ENCODE assay signal across 15 cellular contexts in the genomic region with DNA sequence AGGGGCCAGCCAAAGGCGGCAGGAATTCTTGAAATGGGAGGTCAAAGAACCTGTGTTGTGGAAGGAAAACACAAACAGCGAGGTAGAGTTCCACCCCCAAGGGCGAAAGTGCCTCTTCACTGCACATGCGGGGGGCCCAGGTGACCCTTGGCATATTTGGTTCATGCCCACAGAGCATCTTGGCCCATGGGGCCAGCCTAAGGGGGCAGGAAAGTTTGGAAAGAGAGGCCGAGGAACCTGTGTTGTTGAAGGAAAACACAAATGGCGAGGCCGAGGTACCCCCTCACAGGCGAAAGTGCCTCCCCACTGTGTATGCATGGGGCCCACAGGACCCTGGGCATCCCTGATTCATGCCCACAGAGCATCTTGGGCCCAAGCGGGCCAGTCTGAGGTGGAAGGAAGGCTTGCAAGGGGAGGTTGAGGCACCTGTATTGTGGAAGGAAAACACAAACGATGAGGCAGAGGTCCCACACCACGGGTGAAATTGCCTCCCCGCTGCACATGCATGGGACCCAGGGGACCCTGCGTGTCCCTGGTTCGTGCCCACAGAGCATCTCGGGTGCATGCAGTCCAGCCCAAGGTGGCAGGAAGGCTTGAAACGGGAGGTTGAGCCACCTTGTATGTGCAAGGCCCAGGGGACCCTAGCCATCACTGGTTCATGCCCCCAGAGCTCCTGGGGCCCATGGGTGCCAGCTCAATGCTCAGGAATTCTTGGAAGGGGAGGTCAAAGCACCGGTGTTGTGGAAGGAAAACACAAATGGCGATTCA.
DNase-seq lines count a peak whose midpoint lies in the region; ATAC-seq and TF ChIP-seq lines count a peak whose summit lies in the region.
"Had no signal": no experiment of that assay in that cellular context is flagged by ENCODE, and none has a peak within 500 bp of the region (broad histone marks: within the 10 kb centered on the region; RNA-seq: fewer than 3 reads in every experiment).

No MANE protein-coding gene starts in this region.

- H4K20me1 ChIP-seq in SK-N-SH (ENCODE audit: insufficient read depth), result no peaks in the 10 kb centered on the region

- peaks cover 80% of the 10 kb centered on the region for H3K36me3 Mint-ChIP-seq in WTC11
- H3K36me3 Mint-ChIP-seq in immature natural killer cell, result peaks cover 0 to 3% (median 0%) of the 10 kb centered on the region in 3 donors

- H3K9me2 ChIP-seq in SK-N-SH, result no peaks in the 10 kb centered on the region

- no peaks in the 10 kb centered on the region for H3K4me1 Mint-ChIP-seq in WTC11
- no peaks in the 10 kb centered on the region for H3K4me1 Mint-ChIP-seq in immature natural killer cell
- H3K4me1 Mint-ChIP-seq: stimulated activated naive CD8-positive, alpha-beta T cell treated with anti-CD3 and anti-CD28 coated beads, Interleukin-15, amount 100 ng/mL, for 72 hours had no signal

- TF ChIP-seq POLR2A in spleen (IDR thresholded peaks at IDR 0.05), result no peak

- intact Hi-C loops in spleen (cut with DNase I; ENCODE audit: low total_unique reads), result no loop called here

- ATAC-seq in SK-N-SH treated with all-trans-retinoic acid at 6 μM for 48 hours, result no peak
- no peak for ATAC-seq in WTC11
- no peak for ATAC-seq in GM19035 (IDR thresholded peaks at IDR 0.05; ENCODE audit: unreplicated experiment)
- ATAC-seq: activated CD4-positive, CD25-positive, alpha-beta regulatory T cell treated with anti-CD3 and anti-CD28 coated beads, Interleukin-2, amount 50 U/mL, for 24 hours; stimulated activated naive CD8-positive, alpha-beta T cell treated with anti-CD3 and anti-CD28 coated beads, Interleukin-15, amount 100 ng/mL, for 72 hours had no signal

- no peak overlapping the region for H3K4me3 Mint-ChIP-seq in WTC11
- H3K4me3 Mint-ChIP-seq in immature natural killer cell, result no peak overlapping the region
- H3K4me3 Mint-ChIP-seq: stimulated activated naive CD8-positive, alpha-beta T cell treated with anti-CD3 and anti-CD28 coated beads, Interleukin-15, amount 100 ng/mL, for 72 hours had no signal

- TF ChIP-seq RAD21 in SK-N-SH (IDR thresholded peaks at IDR 0.05; ENCODE audit: low read length), result no peak

- no peak overlapping the region for H3K27ac Mint-ChIP-seq in WTC11
- no peak overlapping the region for H3K27ac Mint-ChIP-seq in immature natural killer cell
- H3K27ac Mint-ChIP-seq: stimulated activated naive CD8-positive, alpha-beta T cell treated with anti-CD3 and anti-CD28 coated beads, Interleukin-15, amount 100 ng/mL, for 72 hours had no signal

- H3K27me3 Mint-ChIP-seq in WTC11 (ENCODE audit: low read depth) (peaks cover 28% of the 10 kb centered on the region), immature natural killer cell (ENCODE audit: low read depth in 3 of 3) (peaks cover 0 to 2% (median 0%) of the 10 kb centered on the region in 3 donors)
- H3K27me3 Mint-ChIP-seq: stimulated activated naive CD8-positive, alpha-beta T cell treated with anti-CD3 and anti-CD28 coated beads, Interleukin-15, amount 100 ng/mL, for 72 hours had no signal

- H3K27ac ChIP-seq in SK-N-SH (ENCODE audit: low read depth in 2 of 2, low read length in 1 of 2) (no peak overlapping the region), spleen (no peak overlapping the region)
- H3K27ac ChIP-seq: 22Rv1 had no signal

- H3K9me3 Mint-ChIP-seq in WTC11 (peaks cover 67% of the 10 kb centered on the region), immature natural killer cell (peaks cover 27 to 75% (median 64%) of the 10 kb centered on the region in 6 donors)

- H3K4me3 ChIP-seq in SK-N-SH (ENCODE audit: low read depth in 2 of 2, low read length in 1 of 2) (no peak overlapping the region), iPS-18c (ENCODE audit: insufficient read depth, low read depth, low read length) (peak overlapping the region; percentile 9; the same call in 1 of the 2 replicates), spleen (no peak overlapping the region)

- no peaks in the 10 kb centered on the region for H3K4me1 ChIP-seq in SK-N-SH (ENCODE audit: control insufficient read depth in 1 of 2, insufficient read depth in 2 of 2, low read depth in 1 of 2, low read length in 1 of 2)
- no peaks in the 10 kb centered on the region for H3K4me1 ChIP-seq in spleen

- 16% methylated on average over 14 of the region's 18 CpGs for WGBS in SK-N-SH (ENCODE audit: low lambda C conversion rate)
- 70 to 77% (median 75%) methylated on average over 18 of the region's 18 CpGs for WGBS in spleen, 5 donors

- no peak overlapping the region for H3K4me2 ChIP-seq in SK-N-SH

- CTCF ChIA-PET in SK-N-SH (lab: Yijun Ruan, JAX), result no interaction called here
- CTCF ChIA-PET in WTC11 (lab: Charles Lee), result no interaction called here

- no peaks in the 10 kb centered on the region for H3F3A ChIP-seq in SK-N-SH (replicated peaks; ENCODE audit: insufficient read depth)

- POLR2A ChIA-PET in SK-N-SH (lab: Yijun Ruan, JAX) (no interaction called here), WTC11 (lab: Charles Lee) (no interaction called here)

- TF ChIP-seq CTCF in SK-N-SH (IDR thresholded peaks at IDR 0.05), result no peak
- no peak for TF ChIP-seq CTCF in WTC11 (IDR thresholded peaks at IDR 0.05)
- no peak for TF ChIP-seq CTCF in spleen (IDR thresholded peaks at IDR 0.05 in 8 of 11, conservative IDR thresholded peaks at IDR 0.05 in 3 of 11)

- DNase-seq in SK-N-SH (peak; percentile 0), WTC11 (ENCODE audit: low spot score) (peak; percentile 3), spleen (peak; percentile 54), immature natural killer cell (no peak), germinal center (ENCODE audit: low spot score) (no peak)
- DNase-seq: activated naive CD4-positive, alpha-beta T cell; IMR-90; NCI-H1105 treated with DMSO at 0.1 percent for 48 hours; NCI-H2227 treated with DMSO at 0.1 percent for 48 hours had no signal

- H3K9me3 ChIP-seq in SK-N-SH (0 out of 2 replicates have a peak, but pooled peaks cover 7% of the 10 kb centered on the region), iPS-18c (ENCODE audit: control insufficient read depth, insufficient read depth, low read length) (peaks cover 31% of the 10 kb centered on the region), spleen (peaks cover 12 to 100% (median 100%) of the 10 kb centered on the region in 8 donors)

- H3K79me2 ChIP-seq in SK-N-SH (ENCODE audit: insufficient read depth), result no peaks in the 10 kb centered on the region

- H3K27me3 ChIP-seq in SK-N-SH (ENCODE audit: insufficient read depth), result no peaks in the 10 kb centered on the region
- H3K27me3 ChIP-seq in spleen (replicated peaks in 1 of 7), result no peaks in the 10 kb centered on the region

- no peak for TF ChIP-seq EP300 in SK-N-SH (IDR thresholded peaks at IDR 0.05; ENCODE audit: borderline replicate concordance in 1 of 2, low read depth in 1 of 2, low read length in 1 of 2)

- no peak overlapping the region for H2AFZ ChIP-seq in SK-N-SH (ENCODE audit: low read depth)

- no peaks in the 10 kb centered on the region for H3K36me3 ChIP-seq in SK-N-SH (replicated peaks in 1 of 2; ENCODE audit: control insufficient read depth in 1 of 2, insufficient read depth in 2 of 2, low read length in 1 of 2)
- no peaks in the 10 kb centered on the region for H3K36me3 ChIP-seq in spleen

- no peak overlapping the region for H3K9ac ChIP-seq in SK-N-SH

TF ChIP-seq in SK-N-SH, 30 proteins besides CTCF, POLR2A, EP300 and RAD21 (continues in another document):
- TF ChIP-seq RFX5 (IDR thresholded peaks at IDR 0.05; ENCODE audit: low read length), result no peak
- TF ChIP-seq FOXJ3 (CRISPR knock-in tag; IDR thresholded peaks at IDR 0.05), result no peak
- no peak for TF ChIP-seq TAF1 (IDR thresholded peaks at IDR 0.05; ENCODE audit: borderline replicate concordance, low read depth, low read length)
- TF ChIP-seq NRF1 (IDR thresholded peaks at IDR 0.05; ENCODE audit: low read depth, low read length), result no peak
- TF ChIP-seq FOXM1 (IDR thresholded peaks at IDR 0.05; ENCODE audit: low read depth), result no peak

TF ChIP-seq in SK-N-SH treated with all-trans-retinoic acid at 6 μM for 48 hours, 23 proteins besides CTCF, POLR2A, EP300 and RAD21 (continues in another document):
- no peak for TF ChIP-seq ZFP3 (CRISPR knock-in tag; IDR thresholded peaks at IDR 0.05)
- TF ChIP-seq ARNTL (CRISPR knock-in tag; IDR thresholded peaks at IDR 0.05; ENCODE audit: borderline replicate concordance, low read depth), result no peak
- no peak for TF ChIP-seq ISL1 (CRISPR knock-in tag; IDR thresholded peaks at IDR 0.05)
- no peak for TF ChIP-seq ZNF70 (CRISPR knock-in tag; IDR thresholded peaks at IDR 0.05)
- TF ChIP-seq SNAI2 (CRISPR knock-in tag; IDR thresholded peaks at IDR 0.05), result no peak
- TF ChIP-seq CSDC2 (CRISPR knock-in tag; IDR thresholded peaks at IDR 0.05), result no peak
- TF ChIP-seq RARB (CRISPR knock-in tag; IDR thresholded peaks at IDR 0.05), result no peak
- TF ChIP-seq TCF4 (CRISPR knock-in tag; IDR thresholded peaks at IDR 0.05; ENCODE audit: borderline replicate concordance), result no peak

TF ChIP-seq in WTC11, 78 proteins besides CTCF, POLR2A, EP300 and RAD21 (continues in another document):
- no peak for TF ChIP-seq ZNF396 (CRISPR knock-in tag; IDR thresholded peaks at IDR 0.05; ENCODE audit: borderline replicate concordance)
- TF ChIP-seq SOX15 (CRISPR knock-in tag; IDR thresholded peaks at IDR 0.05), result no peak
- TF ChIP-seq GABPB1 (CRISPR knock-in tag; IDR thresholded peaks at IDR 0.05), result no peak
- TF ChIP-seq ESRRA (CRISPR knock-in tag; IDR thresholded peaks at IDR 0.05; ENCODE audit: borderline replicate concordance), result no peak
- no peak for TF ChIP-seq CREM (CRISPR knock-in tag; IDR thresholded peaks at IDR 0.05)
- TF ChIP-seq OVOL2 (CRISPR knock-in tag; IDR thresholded peaks at IDR 0.05; ENCODE audit: borderline replicate concordance), result no peak
- no peak for TF ChIP-seq ZNF416 (CRISPR knock-in tag; IDR thresholded peaks at IDR 0.05)
- TF ChIP-seq JUN (CRISPR knock-in tag; IDR thresholded peaks at IDR 0.05), result no peak
- TF ChIP-seq FOXP1 (CRISPR knock-in tag; IDR thresholded peaks at IDR 0.05; ENCODE audit: borderline replicate concordance), result no peak
- TF ChIP-seq, protein P1, sequence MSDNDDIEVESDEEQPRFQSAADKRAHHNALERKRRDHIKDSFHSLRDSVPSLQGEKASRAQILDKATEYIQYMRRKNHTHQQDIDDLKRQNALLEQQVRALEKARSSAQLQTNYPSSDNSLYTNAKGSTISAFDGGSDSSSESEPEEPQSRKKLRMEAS (CRISPR knock-in tag; IDR thresholded peaks at IDR 0.05), result no peak
- TF ChIP-seq, protein P2, sequence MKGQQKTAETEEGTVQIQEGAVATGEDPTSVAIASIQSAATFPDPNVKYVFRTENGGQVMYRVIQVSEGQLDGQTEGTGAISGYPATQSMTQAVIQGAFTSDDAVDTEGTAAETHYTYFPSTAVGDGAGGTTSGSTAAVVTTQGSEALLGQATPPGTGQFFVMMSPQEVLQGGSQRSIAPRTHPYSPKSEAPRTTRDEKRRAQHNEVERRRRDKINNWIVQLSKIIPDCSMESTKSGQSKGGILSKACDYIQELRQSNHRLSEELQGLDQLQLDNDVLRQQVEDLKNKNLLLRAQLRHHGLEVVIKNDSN (CRISPR knock-in tag; IDR thresholded peaks at IDR 0.05), result no peak

Comparison
In these comparisons a context has a peak if more than half of its experiments do, and no peak if none do; other contexts are left out.
1. DNase-seq: peak in SK-N-SH (single experiment), WTC11 (single experiment) and spleen (single experiment); none in immature natural killer cell (0 of 3) and germinal center (single experiment).